In genomic region chr1:32917521-32917920, GRCh38 we compare ENCODE assay signal across 30 cellular contexts. TPM values are rescaled to one million over a fixed set of nuclear protein-coding genes. Genes with fewer than 3 reads are reported as not detected.
DNase-seq lines count a peak whose midpoint lies in the region; ATAC-seq, FAIRE-seq and TF ChIP-seq lines count a peak whose summit lies in the region.
"Had no signal": no experiment of that assay in that cellular context is flagged by ENCODE, and none has a peak within 500 bp of the region (broad histone marks: within the 10 kb centered on the region; RNA-seq: fewer than 3 reads in every experiment).

No MANE protein-coding gene starts in this region.

- intact Hi-C loops in K562 (cut with micrococcal nuclease) (no loop called here), stomach (cut with DNase I; ENCODE audit: low total_unique reads) (no loop called here)
- intact Hi-C loops in CD4-positive, alpha-beta T cell (cut with DNase I, micrococcal nuclease): no loop called here

- H3K27ac ChIP-seq in Peyer's patch: peak overlapping the region in 3 of 4 donors; percentile 2 to 68 (median 20)
- H3K27ac ChIP-seq in K562 (ENCODE audit: extremely low read depth, low read depth, low read length): no peak overlapping the region
- no peak overlapping the region for H3K27ac ChIP-seq in stomach
- no peak overlapping the region for H3K27ac ChIP-seq in CD4-positive, alpha-beta T cell (ENCODE audit: low read depth, low read length)
- H3K27ac ChIP-seq in neural progenitor cell: no peak overlapping the region
- H3K27ac ChIP-seq: A549, HL-60, right atrium auricular region, vagina had no signal

- H3K27me3 ChIP-seq in Peyer's patch (no peaks in the 10 kb centered on the region), K562 (ENCODE audit: control insufficient read depth in 2 of 2, insufficient read depth in 2 of 2, low read length in 2 of 2) (peaks cover 15 to 38% of the 10 kb centered on the region in 2 experiments), stomach (peaks cover 0 to 31% (median 0%) of the 10 kb centered on the region in 3 donors), neural progenitor cell (peaks cover 1% of the 10 kb centered on the region)
- H3K27me3 ChIP-seq in CD4-positive, alpha-beta T cell (ENCODE audit: control insufficient read depth, insufficient read depth, low read length): peaks cover 25% of the 10 kb centered on the region
- H3K27me3 ChIP-seq: right atrium auricular region, vagina had no signal

- H3K9me1 ChIP-seq in K562 (ENCODE audit: control insufficient read depth, insufficient read depth, low read length): no peaks in the 10 kb centered on the region

- H3K27me3 Mint-ChIP-seq in activated T-cell treated with anti-CD3 and anti-CD28 coated beads, Interleukin-2, amount 50 U/mL, for 72 hours (ENCODE audit: low read depth): peaks cover 34% of the 10 kb centered on the region
- H3K27me3 Mint-ChIP-seq in CD4-positive, alpha-beta T cell: peaks cover 49% of the 10 kb centered on the region
- H3K27me3 Mint-ChIP-seq in neural progenitor cell (ENCODE audit: insufficient read depth, low read depth): peaks cover 4% of the 10 kb centered on the region

- no peak overlapping the region for H3K27ac Mint-ChIP-seq in activated T-cell treated with anti-CD3 and anti-CD28 coated beads, Interleukin-2, amount 50 U/mL, for 72 hours
- no peak overlapping the region for H3K27ac Mint-ChIP-seq in CD4-positive, alpha-beta T cell
- no peak overlapping the region for H3K27ac Mint-ChIP-seq in neural progenitor cell
- H3K27ac Mint-ChIP-seq: activated B cell treated with CpG ODN at 0.5 μM for 24 hours; CD8-positive, alpha-beta T cell; dendritic cell treated with granulocyte-macrophage colony-stimulating factor and Interleukin-4, amounts not matched to agents 40 ng/mL and 50 ng/mL, for 4 days; endodermal cell; H9; memory B cell; stimulated activated naive CD8-positive, alpha-beta T cell treated with anti-CD3 and anti-CD28 coated beads, Interleukin-15, Interleukin-2, amounts not matched to agents 100 ng/mL and 50 ng/mL, for 24 hours had no signal

- ATAC-seq in activated T-cell treated with anti-CD3 and anti-CD28 coated beads, Interleukin-2, amount 50 U/mL, for 72 hours (replicated peaks in 1 of 2): peak; percentile 67 to 69
- peak; percentile 40; the same call in 2 of the 3 replicates for ATAC-seq in K562
- ATAC-seq in CD4-positive, alpha-beta T cell (ENCODE audit: poor library complexity): no peak
- ATAC-seq: A549; CD8-positive, alpha-beta T cell; left lobe of liver had no signal

- in situ Hi-C loops in K562 (cut with MboI): no loop called here

- 22% methylated on average over 7 of the region's 7 CpGs for WGBS in K562 (ENCODE audit: insufficient coverage, low coverage, missing lambda C conversion rate)
- WGBS in stomach, 5 donors: 64 to 75% (median 68%) methylated on average over 7 of the region's 7 CpGs

- CTCF ChIA-PET in K562 (lab: Yijun Ruan, JAX; ENCODE audit: low intra/inter-chr PET ratio): no interaction called here
- CTCF ChIA-PET in CD4-positive, alpha-beta T cell (lab: Charles Lee): no interaction called here

- no peaks in the 10 kb centered on the region for H3K79me2 ChIP-seq in K562 (ENCODE audit: control insufficient read depth, insufficient read depth, low read length)
- no peaks in the 10 kb centered on the region for H3K79me2 ChIP-seq in neural progenitor cell (ENCODE audit: low read depth)

- TF ChIP-seq POLR2A in Peyer's patch (IDR thresholded peaks at IDR 0.05): no peak
- no peak for TF ChIP-seq POLR2A in K562 (conservative IDR thresholded peaks at IDR 0.05)
- no peak for TF ChIP-seq POLR2A in stomach (IDR thresholded peaks at IDR 0.05)

- H3K4me3 Mint-ChIP-seq in activated T-cell treated with anti-CD3 and anti-CD28 coated beads, Interleukin-2, amount 50 U/mL, for 72 hours: no peak overlapping the region
- H3K4me3 Mint-ChIP-seq in CD4-positive, alpha-beta T cell: no peak overlapping the region
- H3K4me3 Mint-ChIP-seq in neural progenitor cell: no peak overlapping the region
- H3K4me3 Mint-ChIP-seq: activated B cell treated with CpG ODN at 0.5 μM for 24 hours; brain; CD8-positive, alpha-beta T cell; dendritic cell treated with granulocyte-macrophage colony-stimulating factor and Interleukin-4, amounts not matched to agents 40 ng/mL and 50 ng/mL, for 4 days; endodermal cell; H9; memory B cell; stimulated activated naive CD8-positive, alpha-beta T cell treated with anti-CD3 and anti-CD28 coated beads, Interleukin-15, Interleukin-2, amounts not matched to agents 100 ng/mL and 50 ng/mL, for 24 hours had no signal

- H3K9me3 ChIP-seq in Peyer's patch (no peaks in the 10 kb centered on the region), K562 (replicated peaks; ENCODE audit: control insufficient read depth, insufficient read depth, low read depth, low read length) (no peaks in the 10 kb centered on the region), stomach (no peaks in the 10 kb centered on the region), neural progenitor cell (ENCODE audit: low read depth) (no peaks in the 10 kb centered on the region)
- H3K9me3 ChIP-seq in CD4-positive, alpha-beta T cell (ENCODE audit: control insufficient read depth, low read length): no peaks in the 10 kb centered on the region
- H3K9me3 ChIP-seq: A549, right atrium auricular region, vagina had no signal

- POLR2A ChIA-PET in K562 (lab: Yijun Ruan, JAX): no interaction called here
- POLR2A ChIA-PET in CD4-positive, alpha-beta T cell (lab: Charles Lee): no interaction called here

- H3K4me1 Mint-ChIP-seq in activated T-cell treated with anti-CD3 and anti-CD28 coated beads, Interleukin-2, amount 50 U/mL, for 72 hours (ENCODE audit: low read depth): peaks cover 20% of the 10 kb centered on the region
- H3K4me1 Mint-ChIP-seq in CD4-positive, alpha-beta T cell (ENCODE audit: low read depth): no peaks in the 10 kb centered on the region
- H3K4me1 Mint-ChIP-seq in neural progenitor cell: peaks cover 16% of the 10 kb centered on the region
- H3K4me1 Mint-ChIP-seq: activated B cell treated with CpG ODN at 0.5 μM for 24 hours, endodermal cell, H9, memory B cell had no signal

- H2AFZ ChIP-seq in K562 (ENCODE audit: low read depth, low read length): no peak overlapping the region
- no peak overlapping the region for H2AFZ ChIP-seq in neural progenitor cell (replicated peaks)

- H4K20me1 ChIP-seq in K562 (replicated peaks; ENCODE audit: control insufficient read depth, insufficient read depth, low read length): no peaks in the 10 kb centered on the region
- H4K20me1 ChIP-seq in neural progenitor cell (ENCODE audit: low read depth): no peaks in the 10 kb centered on the region

- no peaks in the 10 kb centered on the region for H3F3A ChIP-seq in neural progenitor cell (ENCODE audit: low read depth)

- TF ChIP-seq EP300 in K562 (IDR thresholded peaks at IDR 0.05; ENCODE audit: low read length): no peak
- TF ChIP-seq EP300 in stomach (IDR thresholded peaks at IDR 0.05): no peak

- H3K36me3 ChIP-seq in Peyer's patch (no peaks in the 10 kb centered on the region), K562 (ENCODE audit: control insufficient read depth, insufficient read depth, low read length) (no peaks in the 10 kb centered on the region), stomach (no peaks in the 10 kb centered on the region), neural progenitor cell (no peaks in the 10 kb centered on the region)
- H3K36me3 ChIP-seq: right atrium auricular region, vagina had no signal

- H3K4me1 ChIP-seq in Peyer's patch (peaks cover 0 to 28% (median 3%) of the 10 kb centered on the region in 4 donors), K562 (replicated peaks in 1 of 2; ENCODE audit: control insufficient read depth in 2 of 2, insufficient read depth in 2 of 2, low read length in 2 of 2) (peaks cover 0 to 17% of the 10 kb centered on the region in 2 experiments; a peak in 3 of 5 replicates), stomach (no peaks in the 10 kb centered on the region), neural progenitor cell (no peaks in the 10 kb centered on the region)
- H3K4me1 ChIP-seq: vagina had no signal

- no peaks in the 10 kb centered on the region for H3K9me3 Mint-ChIP-seq in activated T-cell treated with anti-CD3 and anti-CD28 coated beads, Interleukin-2, amount 50 U/mL, for 72 hours
- no peaks in the 10 kb centered on the region for H3K9me3 Mint-ChIP-seq in CD4-positive, alpha-beta T cell
- no peaks in the 10 kb centered on the region for H3K9me3 Mint-ChIP-seq in neural progenitor cell
- H3K9me3 Mint-ChIP-seq: activated B cell treated with CpG ODN at 0.5 μM for 24 hours; CD8-positive, alpha-beta T cell; dendritic cell treated with granulocyte-macrophage colony-stimulating factor and Interleukin-4, amounts not matched to agents 40 ng/mL and 50 ng/mL, for 4 days; endodermal cell; H9; memory B cell; stimulated activated naive CD8-positive, alpha-beta T cell treated with anti-CD3 and anti-CD28 coated beads, Interleukin-15, Interleukin-2, amounts not matched to agents 100 ng/mL and 50 ng/mL, for 24 hours had no signal

- no peak for TF ChIP-seq RAD21 in K562 (CRISPR knock-in tag; conservative IDR thresholded peaks at IDR 0.05 in 1 of 2, IDR thresholded peaks at IDR 0.05 in 1 of 2)

- BruUV-seq in K562 (replicated peaks; lab: Mats Ljungman, UMichigan): no TSS peak

- H3K4me3 ChIP-seq in Peyer's patch: no peak overlapping the region
- H3K4me3 ChIP-seq in K562: no peak overlapping the region
- no peak overlapping the region for H3K4me3 ChIP-seq in stomach
- H3K4me3 ChIP-seq in neural progenitor cell: no peak overlapping the region
- H3K4me3 ChIP-seq: A549, right atrium auricular region, vagina had no signal

- peak; percentile 23 to 29 for DNase-seq in activated T-cell treated with anti-CD3 and anti-CD28 coated beads, Interleukin-2, amount 50 U/mL, for 72 hours
- no peak for DNase-seq in activated T-cell treated with anti-CD3 and anti-CD28 coated beads, Interleukin-2, amount 50 U/mL, for 1 hour
- no peak for DNase-seq in Peyer's patch
- DNase-seq in K562 (ENCODE audit: extremely low read depth in 1 of 4, low spot score in 3 of 4): peak in 1 of 4 experiments; percentile 6
- DNase-seq in stomach: peak; percentile 13
- DNase-seq in CD4-positive, alpha-beta T cell: no peak
- DNase-seq in neural progenitor cell (ENCODE audit: low spot score): no peak
- DNase-seq in GM19238 (ENCODE audit: insufficient read length, low spot score): no peak
- DNase-seq: activated B cell treated with CpG ODN at 0.5 μM for 24 hours; activated CD4-positive, alpha-beta T cell treated with anti-CD3 and anti-CD28 coated beads, Interleukin-2, amount 50 U/mL, for 48 hours; activated gamma-delta T cell treated with Interleukin-2 at 50 U/mL for 16 hours; activated T-cell treated with anti-CD3 and anti-CD28 coated beads for 4 hours; amniotic stem cell; CD8-positive, alpha-beta T cell; endodermal cell; H9; NCI-H1417 treated with DMSO at 0.1 percent for 48 hours; NCI-H2081 treated with DMSO at 0.1 percent for 48 hours; NCI-H345; posterior cingulate gyrus had no signal

- no peak overlapping the region for H3K9ac ChIP-seq in K562 (ENCODE audit: insufficient read depth in 1 of 2, low read depth in 2 of 2, low read length in 2 of 2)
- H3K9ac ChIP-seq in neural progenitor cell: no peak overlapping the region

- no peak overlapping the region for H3K4me2 ChIP-seq in K562 (ENCODE audit: insufficient read depth, low read length)
- H3K4me2 ChIP-seq in neural progenitor cell: no peak overlapping the region
- H3K4me2 ChIP-seq: A549 had no signal

- FAIRE-seq in K562 (lab: Jason Lieb, UNC): no peak
- FAIRE-seq: A549, small intestine had no signal

- no peak for TF ChIP-seq CTCF in Peyer's patch (IDR thresholded peaks at IDR 0.05)
- no peak for TF ChIP-seq CTCF in K562 (IDR thresholded peaks at IDR 0.05 in 2 of 3, conservative IDR thresholded peaks at IDR 0.05 in 1 of 3; ENCODE audit: insufficient read depth in 2 of 3, low read depth in 1 of 3, low read length in 3 of 3)
- no peak for TF ChIP-seq CTCF in stomach (IDR thresholded peaks at IDR 0.05)
- no peak for TF ChIP-seq CTCF in CD4-positive, alpha-beta T cell (IDR thresholded peaks at IDR 0.05)
- TF ChIP-seq CTCF in neural progenitor cell (IDR thresholded peaks at IDR 0.05): no peak

- H3K36me3 Mint-ChIP-seq in activated T-cell treated with anti-CD3 and anti-CD28 coated beads, Interleukin-2, amount 50 U/mL, for 72 hours (ENCODE audit: insufficient read depth in 2 of 2): no peaks in the 10 kb centered on the region
- H3K36me3 Mint-ChIP-seq in CD4-positive, alpha-beta T cell (ENCODE audit: low read depth): no peaks in the 10 kb centered on the region
- no peaks in the 10 kb centered on the region for H3K36me3 Mint-ChIP-seq in neural progenitor cell
- H3K36me3 Mint-ChIP-seq: brain; CD8-positive, alpha-beta T cell; memory B cell had no signal

RNA-seq across cellular contexts. Expression of gene TMEM54, which starts 16.3 kb away (rescaled TPM):
- total RNA-seq in activated T-cell treated with anti-CD3 and anti-CD28 coated beads, Interleukin-2, amount 50 U/mL, for 72 hours: 1 to 10 TPM; 1.4 to 2.0 TPM
- total RNA-seq in Peyer's patch (100 to 1,000 TPM; 228 to 892 (median 538) TPM), K562 (2014; rRNA removed) (12.8 and 14.5 TPM in 2 replicates), K562 (2014; rRNA removed; fragmentation: Illumina TruSeq; extraction: Trizol) (1.2 and 2.1 TPM in 2 replicates), K562 (2015; rRNA removed; fragmentation: Illumina TruSeq; extraction: Trizol) (3.8 TPM in 2 replicates), K562 (2021) (13.1 and 15.1 TPM in 2 replicates), stomach (100 to 1,000 TPM in 3 of 5 donors, 10 to 100 TPM in 2; 34.9 to 408 (median 195) TPM), neural progenitor cell (ENCODE audit: low replicate concordance) (13.5 and 14.5 TPM in 2 replicates)
- 2.4 and 10.2 TPM in 2 replicates for total RNA-seq in K562 (2011; cell fraction: chromatin; rRNA removed; ENCODE audit: low replicate concordance)
- total RNA-seq in K562 (2011; cell fraction: nucleolus; rRNA removed): 19.3 and 19.7 TPM in 2 replicates
- total RNA-seq in K562 (2011; cell fraction: nucleoplasm; rRNA removed): 14.0 and 21.6 TPM in 2 replicates
- polyA plus RNA-seq in K562 (2011; rRNA removed) (16.2 and 31.0 TPM in 2 replicates), K562 (2014; fragmentation: Illumina TruSeq; extraction: Trizol) (8.2 and 11.8 TPM in 2 replicates), K562 (2014; fragmentation: Nextera tagmentation; extraction: Ambion mirVana) (1 to 10 TPM in 1 of 2 experiments, under 1 TPM in 1; 1.00 to 1.7 TPM), K562 (2014; rRNA removed) (9.8 and 13.3 TPM in 2 replicates), stomach (100 to 1,000 TPM; 104 to 249 (median 122) TPM)
- polyA plus RNA-seq in K562 (2011; cell fraction: cytosol; rRNA removed): 75.0 and 104 TPM in 2 replicates
- polyA plus RNA-seq in K562 (2011; cell fraction: nucleus; rRNA removed): 24.7 and 26.3 TPM in 2 replicates
- polyA plus RNA-seq in K562 (2012): 26.4 and 45.9 TPM in 2 replicates
- polyA minus RNA-seq in K562 (2011; rRNA and poly(A)+ RNA removed): 5.4 and 6.5 TPM in 2 replicates
- 8.6 and 15.1 TPM in 2 replicates for polyA minus RNA-seq in K562 (2011; cell fraction: cytosol; rRNA and poly(A)+ RNA removed)
- 4.2 TPM in 2 replicates for polyA minus RNA-seq in K562 (2011; cell fraction: nucleus; rRNA and poly(A)+ RNA removed)
- not detected for total RNA-seq in CD4-positive, alpha-beta T cell
- total RNA-seq: CD8-positive, alpha-beta T cell had no signal

RNA-seq across cellular contexts. Expression of gene HPCA, which starts 31.2 kb away (rescaled TPM):
- total RNA-seq in activated T-cell treated with anti-CD3 and anti-CD28 coated beads, Interleukin-2, amount 50 U/mL, for 72 hours: under 1 TPM in 1 of 2 donors, not detected in 1; 0.36 TPM
- total RNA-seq in Peyer's patch (under 1 TPM in 1 of 4 donors, not detected in 3; 0.53 TPM), K562 (2014; rRNA removed) (not detected in 2 replicates), K562 (2014; rRNA removed; fragmentation: Illumina TruSeq; extraction: Trizol) (not detected in 2 replicates), K562 (2015; rRNA removed; fragmentation: Illumina TruSeq; extraction: Trizol) (not detected in 2 replicates), K562 (2021) (not detected in 2 replicates), stomach (1 to 10 TPM in 1 of 5 donors, not detected in 4; 4.9 TPM), neural progenitor cell (ENCODE audit: low replicate concordance) (1.0 TPM in 1 of 2 replicates, not detected in the other)
- not detected in 2 replicates for total RNA-seq in K562 (2011; cell fraction: chromatin; rRNA removed; ENCODE audit: low replicate concordance)
- total RNA-seq in K562 (2011; cell fraction: nucleolus; rRNA removed): not detected in 2 replicates
- not detected in 2 replicates for total RNA-seq in K562 (2011; cell fraction: nucleoplasm; rRNA removed)
- polyA plus RNA-seq in K562 (2011; rRNA removed) (not detected in 2 replicates), K562 (2014; fragmentation: Illumina TruSeq; extraction: Trizol) (not detected in 2 replicates), K562 (2014; fragmentation: Nextera tagmentation; extraction: Ambion mirVana) (not detected), K562 (2014; rRNA removed) (not detected in 2 replicates), stomach (under 1 TPM in 2 of 3 donors, not detected in 1; 0.30 to 0.75 TPM)
- polyA plus RNA-seq in K562 (2011; cell fraction: cytosol; rRNA removed): not detected in 2 replicates
- not detected in 2 replicates for polyA plus RNA-seq in K562 (2011; cell fraction: nucleus; rRNA removed)
- polyA plus RNA-seq in K562 (2012): 0.22 and 0.44 TPM in 2 replicates
- not detected in 2 replicates for polyA minus RNA-seq in K562 (2011; rRNA and poly(A)+ RNA removed)
- polyA minus RNA-seq in K562 (2011; cell fraction: cytosol; rRNA and poly(A)+ RNA removed): not detected in 2 replicates
- polyA minus RNA-seq in K562 (2011; cell fraction: nucleus; rRNA and poly(A)+ RNA removed): not detected in 2 replicates
- total RNA-seq in CD4-positive, alpha-beta T cell: not detected
- total RNA-seq: activated B cell treated with CpG ODN at 0.5 μM for 24 hours; CD8-positive, alpha-beta T cell; left lobe of liver; right atrium auricular region; vagina had no signal

RNA-seq across cellular contexts. Expression of gene FNDC5, which starts 46.8 kb away (rescaled TPM):
- not detected for total RNA-seq in activated T-cell treated with anti-CD3 and anti-CD28 coated beads, Interleukin-2, amount 50 U/mL, for 72 hours
- total RNA-seq in Peyer's patch (1 to 10 TPM in 1 of 4 donors, not detected in 3; 1.8 TPM), K562 (2014; rRNA removed) (0.14 and 0.61 TPM in 2 replicates), K562 (2014; rRNA removed; fragmentation: Illumina TruSeq; extraction: Trizol) (0.25 and 0.48 TPM in 2 replicates), K562 (2015; rRNA removed; fragmentation: Illumina TruSeq; extraction: Trizol) (0.22 and 0.41 TPM in 2 replicates), K562 (2021) (0.38 and 0.56 TPM in 2 replicates), stomach (10 to 100 TPM in 2 of 5 donors, 1 to 10 TPM in 1, under 1 TPM in 1, not detected in 1; 0.89 to 21.0 (median 6.9) TPM), neural progenitor cell (ENCODE audit: low replicate concordance) (9.6 and 21.4 TPM in 2 replicates)
- total RNA-seq in K562 (2011; cell fraction: chromatin; rRNA removed; ENCODE audit: low replicate concordance): 1.1 and 2.3 TPM in 2 replicates
- total RNA-seq in K562 (2011; cell fraction: nucleolus; rRNA removed): 1.3 and 2.0 TPM in 2 replicates
- total RNA-seq in K562 (2011; cell fraction: nucleoplasm; rRNA removed): 0.59 and 1.1 TPM in 2 replicates
- polyA plus RNA-seq in K562 (2011; rRNA removed) (2.1 and 2.5 TPM in 2 replicates), K562 (2014; fragmentation: Illumina TruSeq; extraction: Trizol) (0.17 and 0.25 TPM in 2 replicates), K562 (2014; fragmentation: Nextera tagmentation; extraction: Ambion mirVana) (under 1 TPM; 0.06 to 0.10 TPM), K562 (2014; rRNA removed) (0.12 and 0.24 TPM in 2 replicates), stomach (1 to 10 TPM; 2.0 to 9.9 (median 6.7) TPM)
- polyA plus RNA-seq in K562 (2011; cell fraction: cytosol; rRNA removed): 1.3 and 1.6 TPM in 2 replicates
- polyA plus RNA-seq in K562 (2011; cell fraction: nucleus; rRNA removed): 5.0 and 6.0 TPM in 2 replicates
- 0.42 and 0.81 TPM in 2 replicates for polyA plus RNA-seq in K562 (2012)
- 2.6 and 3.1 TPM in 2 replicates for polyA minus RNA-seq in K562 (2011; rRNA and poly(A)+ RNA removed)
- polyA minus RNA-seq in K562 (2011; cell fraction: cytosol; rRNA and poly(A)+ RNA removed): 0.38 TPM in 1 of 2 replicates, not detected in the other
- 0.13 and 1.3 TPM in 2 replicates for polyA minus RNA-seq in K562 (2011; cell fraction: nucleus; rRNA and poly(A)+ RNA removed)
- total RNA-seq in CD4-positive, alpha-beta T cell: not detected
- total RNA-seq: CD8-positive, alpha-beta T cell had no signal

RNA-seq across cellular contexts. Expression of gene RNF19B, which starts 47.1 kb away (rescaled TPM):
- total RNA-seq in activated T-cell treated with anti-CD3 and anti-CD28 coated beads, Interleukin-2, amount 50 U/mL, for 72 hours: 100 to 1,000 TPM in 1 of 2 donors, 10 to 100 TPM in 1; 99.9 to 148 TPM
- total RNA-seq in Peyer's patch: 10 to 100 TPM; 28.1 to 62.1 (median 54.6) TPM
- total RNA-seq in K562 (2011; cell fraction: chromatin; rRNA removed; ENCODE audit: low replicate concordance): 7.2 and 10.6 TPM in 2 replicates
- total RNA-seq in K562 (2011; cell fraction: nucleolus; rRNA removed): 7.9 and 11.3 TPM in 2 replicates
- 6.7 and 7.8 TPM in 2 replicates for total RNA-seq in K562 (2011; cell fraction: nucleoplasm; rRNA removed)
- total RNA-seq in K562 (2014; rRNA removed): 9.6 and 11.8 TPM in 2 replicates
- 9.1 and 10.2 TPM in 2 replicates for total RNA-seq in K562 (2014; rRNA removed; fragmentation: Illumina TruSeq; extraction: Trizol)
- 10.5 and 10.9 TPM in 2 replicates for total RNA-seq in K562 (2015; rRNA removed; fragmentation: Illumina TruSeq; extraction: Trizol)
- total RNA-seq in K562 (2021): 14.9 TPM in 2 replicates
- polyA plus RNA-seq in K562 (2011; rRNA removed): 10.2 and 14.3 TPM in 2 replicates
- polyA plus RNA-seq in K562 (2011; cell fraction: cytosol; rRNA removed): 9.9 and 11.1 TPM in 2 replicates
- polyA plus RNA-seq in K562 (2011; cell fraction: nucleus; rRNA removed): 5.4 and 6.0 TPM in 2 replicates
- 12.3 and 15.2 TPM in 2 replicates for polyA plus RNA-seq in K562 (2012)
- 14.1 and 14.6 TPM in 2 replicates for polyA plus RNA-seq in K562 (2014; fragmentation: Illumina TruSeq; extraction: Trizol)
- 1 to 10 TPM; 2.6 to 2.8 TPM for polyA plus RNA-seq in K562 (2014; fragmentation: Nextera tagmentation; extraction: Ambion mirVana)
- 10.1 and 11.6 TPM in 2 replicates for polyA plus RNA-seq in K562 (2014; rRNA removed)
- polyA minus RNA-seq in K562 (2011; rRNA and poly(A)+ RNA removed): 18.7 and 25.2 TPM in 2 replicates
- polyA minus RNA-seq in K562 (2011; cell fraction: cytosol; rRNA and poly(A)+ RNA removed): 7.8 and 11.6 TPM in 2 replicates
- 4.7 and 7.8 TPM in 2 replicates for polyA minus RNA-seq in K562 (2011; cell fraction: nucleus; rRNA and poly(A)+ RNA removed)
- total RNA-seq in stomach: 10 to 100 TPM in 3 of 5 donors, 1 to 10 TPM in 1, under 1 TPM in 1; 0.58 to 29.5 (median 10.3) TPM
- polyA plus RNA-seq in stomach: 10 to 100 TPM in 1 of 3 donors, 1 to 10 TPM in 2; 9.1 to 10.4 (median 9.1) TPM
- total RNA-seq in CD4-positive, alpha-beta T cell: 10 to 100 TPM; 33.4 to 37.4 TPM
- total RNA-seq in neural progenitor cell (ENCODE audit: low replicate concordance): 11.5 and 14.2 TPM in 2 replicates

Comparison
In these comparisons a context has a peak if more than half of its experiments do, and no peak if none do; other contexts are left out.
1. DNase-seq: peak in activated T-cell treated with anti-CD3 and anti-CD28 coated beads, Interleukin-2, amount 50 U/mL, for 72 hours (2 of 2) and stomach (single experiment); none in activated T-cell treated with anti-CD3 and anti-CD28 coated beads, Interleukin-2, amount 50 U/mL, for 1 hour (single experiment), Peyer's patch (0 of 3), CD4-positive, alpha-beta T cell (0 of 10), neural progenitor cell (single experiment) and GM19238 (single experiment).
2. H3K27ac ChIP-seq: peak in Peyer's patch (3 of 4); none in K562 (single experiment), stomach (0 of 5), CD4-positive, alpha-beta T cell (single experiment) and neural progenitor cell (single experiment).